ENCODE assay signal across 9 cellular contexts in genomic region chr2:233301248-233301647, GRCh38.
"Had no signal": no experiment of that assay in that cellular context is flagged by ENCODE, and none has a peak within 500 bp of the region (broad histone marks: within the 10 kb centered on the region; RNA-seq: fewer than 3 reads in every experiment).

No MANE protein-coding gene starts in this region.

- ATAC-seq: HCT116, HepG2 had no signal

- H3K9me3 ChIP-seq: HAP-1 had no signal

- H3K36me3 ChIP-seq: HAP-1 had no signal

- FAIRE-seq: HepG2 had no signal

- H3K27ac ChIP-seq: GM23248, HL-60 had no signal

- DNase-seq: GM23248, GOT3, H7, HFFc6, KG1 had no signal

- H3K4me3 ChIP-seq: GM23248, HAP-1 had no signal
